In the genomic region with DNA sequence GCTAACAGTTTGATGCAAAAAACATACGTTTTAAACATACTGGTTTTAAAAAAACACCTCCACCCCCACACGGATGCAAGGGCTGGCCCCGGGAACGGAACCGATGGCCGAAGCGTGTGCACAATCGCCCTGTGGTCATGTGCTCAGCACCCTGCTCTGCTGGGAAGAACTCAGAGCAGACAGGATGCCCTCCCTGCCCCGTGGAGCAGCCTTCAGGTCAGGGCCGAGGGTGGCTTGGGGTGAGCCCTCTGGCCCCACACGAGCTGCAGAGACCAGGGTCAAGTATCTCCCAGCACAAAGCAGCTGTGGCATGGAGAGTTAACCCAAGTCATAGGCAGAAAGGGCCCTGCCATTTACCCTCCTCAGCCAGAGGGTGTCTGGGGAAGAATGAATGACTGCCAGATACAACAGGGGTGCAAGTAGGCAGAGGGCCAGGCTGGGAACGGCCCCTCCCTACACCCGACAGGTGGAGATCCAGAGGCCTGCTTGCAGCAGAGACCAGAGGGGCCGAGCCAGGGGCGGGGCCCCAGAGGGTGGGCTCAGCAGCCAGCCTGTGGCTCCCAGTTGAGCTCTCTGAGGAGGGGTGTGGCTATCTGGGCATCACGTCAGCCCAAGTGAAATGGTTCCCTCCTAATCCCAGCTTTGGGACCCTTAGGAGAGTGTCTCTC, we compare ENCODE assay signal across 1 cellular context.
TF ChIP-seq lines count a peak whose summit lies in the region.

No MANE protein-coding gene starts in this region.

TF ChIP-seq in GM23338, 12 proteins besides CTCF, POLR2A, EP300 and RAD21 (continued from another document):
- no peak for TF ChIP-seq EZH2phosphoT487 (IDR thresholded peaks at IDR 0.05; ENCODE audit: unreplicated experiment)
- TF ChIP-seq CREB1 (CRISPR knock-in tag; IDR thresholded peaks at IDR 0.05; ENCODE audit: low read depth) = no peak
- no peak for TF ChIP-seq REST (IDR thresholded peaks at IDR 0.05; ENCODE audit: unreplicated experiment)
- no peak for TF ChIP-seq EZH2 (IDR thresholded peaks at IDR 0.05; ENCODE audit: low read depth, unreplicated experiment)
